10 cellular contexts compared by ENCODE assay signal in the genomic region with DNA sequence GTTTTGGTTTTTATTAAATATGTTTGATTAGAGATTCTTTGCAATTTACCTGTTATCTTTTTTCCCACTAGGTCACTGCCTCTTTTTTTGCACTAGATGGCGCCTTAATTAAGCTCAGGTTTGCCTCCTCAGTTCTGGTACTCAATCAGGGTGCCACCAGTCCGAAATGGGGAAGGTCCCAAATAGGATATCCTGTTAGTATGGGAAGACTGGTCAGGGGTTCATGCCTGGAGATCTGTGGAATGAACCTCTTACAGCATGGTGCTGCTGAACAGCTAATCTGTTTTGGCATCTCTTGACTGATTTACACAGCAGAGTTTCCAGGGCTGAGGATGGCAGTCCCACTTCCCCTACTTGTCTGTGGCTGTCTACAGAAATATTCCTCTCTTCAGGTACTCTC. TPM values are rescaled to one million over a fixed set of nuclear protein-coding genes. Genes with fewer than 3 reads are reported as not detected.
DNase-seq lines count a peak whose midpoint lies in the region; ATAC-seq, FAIRE-seq and TF ChIP-seq lines count a peak whose summit lies in the region.
"Had no signal": no experiment of that assay in that cellular context is flagged by ENCODE, and none has a peak within 500 bp of the region (broad histone marks: within the 10 kb centered on the region; RNA-seq: fewer than 3 reads in every experiment).

No MANE protein-coding gene starts in this region.

- no peak overlapping the region for H3K4me2 ChIP-seq in GM23248 (ENCODE audit: unreplicated experiment)
- no peak overlapping the region for H3K4me2 ChIP-seq in hepatocyte

- no peak for FAIRE-seq in frontal cortex (lab: Jason Lieb, UNC)

- H3K4me1 ChIP-seq in GM23248 (ENCODE audit: insufficient read depth) (no peaks in the 10 kb centered on the region), hepatocyte (ENCODE audit: insufficient read depth) (no peaks in the 10 kb centered on the region)
- H3K4me1 ChIP-seq: SJCRH30 had no signal

- 0 to 5% methylated on average over 2 of the region's 2 CpGs for WGBS in GM23248 (ENCODE audit: low coverage in 1 of 2, low lambda C conversion rate in 2 of 2, missing lambda C conversion rate in 2 of 2), 2 experiments
- WGBS in hepatocyte (ENCODE audit: low lambda C conversion rate, missing lambda C conversion rate) = 18% methylated on average over 2 of the region's 2 CpGs

- H3K27me3 ChIP-seq in GM23248 (replicated peaks; ENCODE audit: insufficient read depth) = no peaks in the 10 kb centered on the region
- H3K27me3 ChIP-seq in hepatocyte = no peaks in the 10 kb centered on the region
- H3K27me3 ChIP-seq: SJCRH30 had no signal

- H3K27ac ChIP-seq in GM23248 (no peak overlapping the region), VCaP (no peak overlapping the region), hepatocyte (no peak overlapping the region)
- H3K27ac ChIP-seq: SJCRH30 had no signal

- no peak overlapping the region for H3K9ac ChIP-seq in GM23248

- no peak overlapping the region for H3K4me3 ChIP-seq in GM23248
- no peak overlapping the region for H3K4me3 ChIP-seq in hepatocyte
- H3K4me3 ChIP-seq: SJCRH30 had no signal

- no peaks in the 10 kb centered on the region for H3K9me2 ChIP-seq in GM23248 (ENCODE audit: insufficient read depth)
- H3K9me2 ChIP-seq in hepatocyte (replicated peaks; ENCODE audit: insufficient read depth) = no peaks in the 10 kb centered on the region

- H4K20me1 ChIP-seq in GM23248 (ENCODE audit: insufficient read depth) (no peaks in the 10 kb centered on the region), hepatocyte (ENCODE audit: insufficient read depth, poor library complexity, severe bottlenecking) (no peaks in the 10 kb centered on the region)

- H3K79me2 ChIP-seq in GM23248 (ENCODE audit: insufficient read depth) (no peaks in the 10 kb centered on the region), hepatocyte (no peaks in the 10 kb centered on the region)

- H3K9me3 ChIP-seq in GM23248 (ENCODE audit: low read depth) (no peaks in the 10 kb centered on the region), hepatocyte (ENCODE audit: low read depth) (no peaks in the 10 kb centered on the region)
- H3K9me3 ChIP-seq: SJCRH30 had no signal

- H3F3A ChIP-seq in GM23248 (ENCODE audit: insufficient read depth) = no peaks in the 10 kb centered on the region

- DNase-seq in DMS53 treated with DMSO at 0.1 percent for 48 hours (lab: John Stamatoyannopoulos, UW; ENCODE audit: unreplicated experiment) (peak; percentile 6), GM23248 (peak; percentile 13), hepatocyte (ENCODE audit: low spot score) (no peak), activated gamma-delta T cell treated with Interleukin-2 at 50 U/mL for 16 hours (no peak), frontal cortex (ENCODE audit: low spot score in 2 of 2) (no peak)
- DNase-seq: naive B cell had no signal

- in situ Hi-C loops in GM23248 (cut with MboI) = no loop called here

- TF ChIP-seq CTCF in VCaP (conservative IDR thresholded peaks at IDR 0.05) (peak; percentile 67), hepatocyte (IDR thresholded peaks at IDR 0.05; ENCODE audit: poor library complexity) (peak; percentile 45)

- ATAC-seq in HG02759 (IDR thresholded peaks at IDR 0.05; ENCODE audit: unreplicated experiment) = no peak
- ATAC-seq in GM18868 (IDR thresholded peaks at IDR 0.05; ENCODE audit: unreplicated experiment) = no peak

- H2AFZ ChIP-seq in GM23248 (no peak overlapping the region), hepatocyte (no peak overlapping the region)

- H3K36me3 ChIP-seq in GM23248 (ENCODE audit: low read depth) (no peaks in the 10 kb centered on the region), hepatocyte (replicated peaks; ENCODE audit: insufficient read depth, low read depth) (no peaks in the 10 kb centered on the region)
- H3K36me3 ChIP-seq: SJCRH30 had no signal

RNA-seq across cellular contexts. Expression of gene VSIG1, which starts 24.2 kb away (rescaled TPM):
- total RNA-seq in GM23248 (2014; rRNA removed; shearing (Covaris generic)) = not detected in 2 replicates
- not detected in 2 replicates for polyA plus RNA-seq in GM23248 (2016; fragmentation: Nextera tagmentation; extraction: Ambion mirVana)
- 12.8 and 22.5 TPM in 2 replicates for total RNA-seq in hepatocyte
- polyA plus RNA-seq in hepatocyte = 2.9 and 5.2 TPM in 2 replicates
- 0.41 TPM for total RNA-seq in frontal cortex

RNA-seq across cellular contexts. Expression of gene TEX13B, which starts 38.5 kb away (rescaled TPM):
- not detected in 2 replicates for total RNA-seq in GM23248 (2014; rRNA removed; shearing (Covaris generic))
- not detected in 2 replicates for polyA plus RNA-seq in GM23248 (2016; fragmentation: Nextera tagmentation; extraction: Ambion mirVana)
- total RNA-seq in hepatocyte = not detected in 2 replicates
- not detected in 2 replicates for polyA plus RNA-seq in hepatocyte
- total RNA-seq in frontal cortex = not detected
- total RNA-seq: SJCRH30 had no signal

Comparison
In these comparisons a context has a peak if more than half of its experiments do, and no peak if none do; other contexts are left out.
1. DNase-seq: peak in DMS53 treated with DMSO at 0.1 percent for 48 hours (single experiment) and GM23248 (single experiment); none in hepatocyte (single experiment), activated gamma-delta T cell treated with Interleukin-2 at 50 U/mL for 16 hours (single experiment) and frontal cortex (0 of 2).